In the genomic region with DNA sequence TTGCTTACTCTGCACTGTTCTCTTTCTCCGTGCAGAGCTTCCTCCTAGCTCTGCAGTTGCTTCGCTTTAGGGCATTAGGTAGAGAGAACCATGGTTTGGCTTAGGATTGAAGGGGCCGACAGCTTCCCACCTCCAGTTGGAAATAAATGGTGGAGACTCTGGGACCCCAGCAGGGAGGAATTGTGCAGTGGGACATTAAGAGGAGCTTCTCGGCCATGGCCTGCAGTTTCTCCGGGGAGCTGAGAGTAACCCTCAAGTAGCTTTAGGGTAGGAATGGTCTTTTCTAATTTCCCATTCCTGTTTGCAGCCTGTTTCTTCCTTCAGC, we compare ENCODE assay signal across 8 cellular contexts. TPM values are rescaled to one million over a fixed set of nuclear protein-coding genes. Genes with fewer than 3 reads are reported as not detected.
DNase-seq lines count a peak whose midpoint lies in the region; ATAC-seq lines count a peak whose summit lies in the region.

No MANE protein-coding gene starts in this region.

- CTCF ChIA-PET in T-cell (lab: Charles Lee): interaction anchor here (0.6 to 4.9 kb wide), 10 partner anchors 11 to 382 kb away, joined by 3 to 48 read pairs (median 4); a partner anchor contains a TSS

- peak overlapping the region; percentile 77 to 80 for H3K27ac Mint-ChIP-seq in T-cell

- H3K9me3 ChIP-seq in GM23248 (ENCODE audit: low read depth): no peaks in the 10 kb centered on the region
- no peaks in the 10 kb centered on the region for H3K9me3 ChIP-seq in right cardiac atrium (ENCODE audit: control insufficient read depth, low read length)

- ATAC-seq in T-cell (replicated peaks in 1 of 4): no peak
- ATAC-seq in right cardiac atrium: no peak

- peaks cover 3% of the 10 kb centered on the region for H3K36me3 Mint-ChIP-seq in T-cell

- peak overlapping the region; percentile 82 for H3K9ac ChIP-seq in GM23248

- no peaks in the 10 kb centered on the region for H3K27me3 Mint-ChIP-seq in T-cell

- peak overlapping the region; percentile 83 for H3K4me2 ChIP-seq in GM23248 (ENCODE audit: unreplicated experiment)

- H2AFZ ChIP-seq in GM23248: peak overlapping the region; percentile 72

- no peak overlapping the region for H3K4me3 Mint-ChIP-seq in T-cell

- H3K9me3 Mint-ChIP-seq in T-cell: no peaks in the 10 kb centered on the region

- H3K4me1 ChIP-seq in GM23248 (ENCODE audit: insufficient read depth): peaks cover 23% of the 10 kb centered on the region
- peaks cover 7% of the 10 kb centered on the region for H3K4me1 ChIP-seq in right cardiac atrium (ENCODE audit: control insufficient read depth, insufficient read depth, low read length)

- in situ Hi-C loops in GM23248 (cut with MboI): no loop called here

- no peaks in the 10 kb centered on the region for H3K9me2 ChIP-seq in GM23248 (ENCODE audit: insufficient read depth)

- DNase-seq in GM23248 (peak; percentile 49), T-cell (no peak), right cardiac atrium (no peak), skeletal muscle cell (ENCODE audit: low read depth) (no peak), NOMO-1 treated with DMSO at 0.1 percent for 48 hours (lab: John Stamatoyannopoulos, UW; ENCODE audit: unreplicated experiment) (no peak), NCI-H2029 treated with DMSO at 0.1 percent for 48 hours (lab: John Stamatoyannopoulos, UW) (no peak), activated T-cell treated with anti-CD3 and anti-CD28 coated beads for 4 hours (no peak), glomerular visceral epithelial cell (ENCODE audit: extremely low spot score) (no peak)

- no peaks in the 10 kb centered on the region for H3K36me3 ChIP-seq in GM23248 (ENCODE audit: low read depth)

- H3F3A ChIP-seq in GM23248 (ENCODE audit: insufficient read depth): peaks cover 22% of the 10 kb centered on the region

- peaks cover 73% of the 10 kb centered on the region for H3K79me2 ChIP-seq in GM23248 (ENCODE audit: insufficient read depth)

- peaks cover 32 to 38% (median 35%) of the 10 kb centered on the region in 3 donors for H3K4me1 Mint-ChIP-seq in T-cell

- intact Hi-C loops in right cardiac atrium (cut with DNase I): loop anchor here (5.0 kb wide), 2 partner anchors 77 to 82 kb away; no protein-coding TSS in a partner anchor

- 3 to 5% methylated on average over 5 of the region's 5 CpGs for WGBS in GM23248 (ENCODE audit: low coverage in 1 of 2, low lambda C conversion rate in 2 of 2, missing lambda C conversion rate in 2 of 2), 2 experiments
- WGBS in right cardiac atrium: 7% methylated on average over 5 of the region's 5 CpGs

- H3K27ac ChIP-seq in GM23248: peak overlapping the region; percentile 3; the same call in 1 of the 2 replicates
- no peak overlapping the region for H3K27ac ChIP-seq in right cardiac atrium (ENCODE audit: low read length)

- H3K4me3 ChIP-seq in GM23248 (peak overlapping the region; percentile 91), right cardiac atrium (ENCODE audit: low read length) (peak overlapping the region; percentile 88), skeletal muscle cell (ENCODE audit: low read depth, low read length) (peak overlapping the region; percentile 99)

- POLR2A ChIA-PET in T-cell (lab: Charles Lee): no interaction called here

- no peaks in the 10 kb centered on the region for H4K20me1 ChIP-seq in GM23248 (ENCODE audit: insufficient read depth)

- H3K27me3 ChIP-seq in GM23248 (replicated peaks; ENCODE audit: insufficient read depth) (no peaks in the 10 kb centered on the region), right cardiac atrium (ENCODE audit: control insufficient read depth, insufficient read depth) (no peaks in the 10 kb centered on the region)

RNA-seq across cellular contexts. Expression of a gene that starts 1.2 kb away (rescaled TPM):
- total RNA-seq in GM23248 (2014; rRNA removed; shearing (Covaris generic)): 3.1 and 3.7 TPM in 2 replicates
- polyA plus RNA-seq in GM23248 (2016; fragmentation: Nextera tagmentation; extraction: Ambion mirVana): 5.0 and 5.5 TPM in 2 replicates
- 10 to 100 TPM; 13.2 to 16.4 (median 15.4) TPM for total RNA-seq in T-cell
- 10 to 100 TPM in 3 of 4 donors, 1 to 10 TPM in 1; 7.7 to 11.8 (median 11.4) TPM for total RNA-seq in right cardiac atrium
- 6.7 TPM for polyA plus RNA-seq in right cardiac atrium

RNA-seq across cellular contexts. Expression of a gene that starts 2.4 kb away (rescaled TPM):
- total RNA-seq in GM23248 (2014; rRNA removed; shearing (Covaris generic)): 109 and 134 TPM in 2 replicates
- polyA plus RNA-seq in GM23248 (2016; fragmentation: Nextera tagmentation; extraction: Ambion mirVana) (127 and 134 TPM in 2 replicates), right cardiac atrium (106 TPM)
- total RNA-seq in T-cell (10 to 100 TPM; 51.6 to 68.1 (median 63.0) TPM), right cardiac atrium (100 to 1,000 TPM; 100 to 108 (median 107) TPM)

RNA-seq across cellular contexts. Expression of a gene that starts 53.6 kb away (rescaled TPM):
- not detected in 2 replicates for total RNA-seq in GM23248 (2014; rRNA removed; shearing (Covaris generic))
- polyA plus RNA-seq in GM23248 (2016; fragmentation: Nextera tagmentation; extraction: Ambion mirVana): not detected in 2 replicates
- under 1 TPM in 4 of 5 donors, not detected in 1; 0.23 to 0.92 (median 0.55) TPM for total RNA-seq in T-cell
- not detected for total RNA-seq in right cardiac atrium
- 0.09 TPM for polyA plus RNA-seq in right cardiac atrium
